20 cellular contexts compared by ENCODE assay signal in genomic region chr1:85202864-85203255, GRCh38. TPM values are rescaled to one million over a fixed set of nuclear protein-coding genes. Genes with fewer than 3 reads are reported as not detected.
A peak's percentile ranks its signal among the peaks of the same experiment; 100 is the strongest.
DNase-seq lines count a peak whose midpoint lies in the region; ATAC-seq, FAIRE-seq and TF ChIP-seq lines count a peak whose summit lies in the region.
"Had no signal": no experiment of that assay in that cellular context is flagged by ENCODE, and none has a peak within 500 bp of the region (broad histone marks: within the 10 kb centered on the region; RNA-seq: fewer than 3 reads in every experiment).

No MANE protein-coding gene starts in this region.

- no peaks in the 10 kb centered on the region for H3K9me3 ChIP-seq in Caco-2
- H3K9me3 ChIP-seq in IMR-90 (ENCODE audit: control insufficient read depth, insufficient read depth, low read length) = no peaks in the 10 kb centered on the region
- no peaks in the 10 kb centered on the region for H3K9me3 ChIP-seq in endocrine pancreas (ENCODE audit: control insufficient read depth, low read length)
- H3K9me3 ChIP-seq: gastroesophageal sphincter had no signal

- H3K79me1 ChIP-seq in IMR-90 (ENCODE audit: low read depth in 1 of 2, low read length in 2 of 2) = peaks cover 3 to 15% of the 10 kb centered on the region in 2 experiments

- intact Hi-C loops in Caco-2 (cut with micrococcal nuclease; ENCODE audit: unreplicated experiment) = loop anchor here (5.0 kb wide), 1 partner anchor 56 kb away; no protein-coding TSS in a partner anchor
- intact Hi-C loops in IMR-90 (cut with micrococcal nuclease) = no loop called here

- no CpG with 5 or more reads among the region's 2 CpGs for WGBS in IMR-90 (ENCODE audit: extremely low coverage in 2 of 2, insufficient read length in 1 of 2), 2 experiments

- no peak overlapping the region for H4K91ac ChIP-seq in IMR-90 (ENCODE audit: insufficient read depth, low read depth, low read length)

- no peak overlapping the region for H2AK9ac ChIP-seq in IMR-90 (replicated peaks; ENCODE audit: low read depth, low read length, poor library complexity)

- H3K14ac ChIP-seq in IMR-90 (replicated peaks; ENCODE audit: low read depth, low read length) = no peak overlapping the region

- ATAC-seq in IMR-90 (ENCODE audit: low read depth) (no peak), GM19455 (IDR thresholded peaks at IDR 0.05; ENCODE audit: unreplicated experiment) (no peak)
- ATAC-seq: activated naive CD4-positive, alpha-beta T cell treated with anti-CD3 and anti-CD28 coated beads, Interleukin-2, amount 50 U/mL, for 72 hours; gastroesophageal sphincter had no signal

- no peaks in the 10 kb centered on the region; the same call in 1 of the 2 replicates for H4K20me1 ChIP-seq in IMR-90 (ENCODE audit: insufficient read depth, low read length)

- no peak for DNase-seq in Caco-2
- no peak for DNase-seq in IMR-90
- no peak for DNase-seq in osteocyte (ENCODE audit: extremely low spot score, unreplicated experiment)
- DNase-seq in activated CD8-positive, alpha-beta memory T cell treated with anti-CD3 and anti-CD28 coated beads for 24 hours = no peak
- DNase-seq in NCI-H2081 treated with DMSO at 0.1 percent for 48 hours (lab: John Stamatoyannopoulos, UW) = no peak
- no peak for DNase-seq in urothelium cell line (ENCODE audit: low spot score)
- DNase-seq: activated CD4-positive, alpha-beta T cell treated with anti-CD3 and anti-CD28 coated beads, Interleukin-2, amount 50 U/mL, for 48 hours; activated T-cell treated with anti-CD3 and anti-CD28 coated beads, Interleukin-2, amount 50 U/mL, for 1 hour; brain microvascular endothelial cell; dermis blood vessel endothelial cell; NCI-H1694; NK-92 treated with Interleukin-12 subunit alpha and Interleukin-12 subunit beta, amount 100 ng/mL, for 24 hours; stimulated activated CD4-positive, alpha-beta T cell treated with anti-CD3 and anti-CD28 coated beads, Interleukin-4, amount 100 ng/mL, for 24 hours; T-helper 1 cell had no signal

- H4K8ac ChIP-seq in IMR-90 (ENCODE audit: low read depth in 2 of 2, low read length in 2 of 2) = no peak overlapping the region

- peak overlapping the region; percentile 91 for H3K27ac Mint-ChIP-seq in Caco-2 (ENCODE audit: unreplicated experiment)
- peak overlapping the region; percentile 31 for H3K27ac Mint-ChIP-seq in osteocyte (ENCODE audit: unreplicated experiment)

- no TSS peak for BruUV-seq in Caco-2 (replicated peaks; lab: Mats Ljungman, UMichigan)
- no TSS peak for BruUV-seq in IMR-90 (replicated peaks; lab: Mats Ljungman, UMichigan)

- H2BK120ac ChIP-seq in IMR-90 (ENCODE audit: low read depth, low read length) = no peak overlapping the region

- H3K27me3 ChIP-seq in Caco-2 (replicated peaks; ENCODE audit: control insufficient read depth, insufficient read depth, low read length) (no peaks in the 10 kb centered on the region), IMR-90 (ENCODE audit: control insufficient read depth, insufficient read depth, low read length) (no peaks in the 10 kb centered on the region), endocrine pancreas (ENCODE audit: control insufficient read depth, insufficient read depth, low read length) (no peaks in the 10 kb centered on the region)
- H3K27me3 ChIP-seq: brain microvascular endothelial cell, gastroesophageal sphincter had no signal

- H2AFZ ChIP-seq in IMR-90 (replicated peaks; ENCODE audit: low read length, poor library complexity) = no peak overlapping the region

- no peak overlapping the region for H3K4me2 ChIP-seq in IMR-90 (ENCODE audit: low read depth, low read length)

- H2BK20ac ChIP-seq in IMR-90 (ENCODE audit: low read depth, low read length) = no peak overlapping the region

- POLR2A ChIA-PET in Caco-2 (lab: Charles Lee) (interaction anchor here (0.6 kb wide), 1 partner anchor 9 kb away, joined by 3 read pairs; no protein-coding TSS in a partner anchor), IMR-90 (lab: Charles Lee; ENCODE audit: unreplicated experiment) (no interaction called here)

- H3K4ac ChIP-seq in IMR-90 (ENCODE audit: low read depth, low read length) = no peak overlapping the region

- FAIRE-seq in urothelium cell line (lab: Jason Lieb, UNC) = no peak
- FAIRE-seq: D721Med had no signal

- H3K36me3 ChIP-seq in Caco-2 (ENCODE audit: control insufficient read depth, insufficient read depth, low read length) (no peaks in the 10 kb centered on the region), IMR-90 (ENCODE audit: control insufficient read depth, insufficient read depth, low read length) (no peaks in the 10 kb centered on the region), endocrine pancreas (ENCODE audit: control insufficient read depth, insufficient read depth, low read length) (no peaks in the 10 kb centered on the region)
- H3K36me3 ChIP-seq: brain microvascular endothelial cell, gastroesophageal sphincter had no signal

- H4K5ac ChIP-seq in IMR-90 (ENCODE audit: low read depth, low read length) = no peak overlapping the region

- no peak for TF ChIP-seq POLR2A in IMR-90 (IDR thresholded peaks at IDR 0.05; ENCODE audit: low read depth, low read length)

- peak overlapping the region; percentile 38; the same call in 1 of the 2 replicates for H3K27ac ChIP-seq in IMR-90 (ENCODE audit: insufficient read depth, low read length)
- H3K27ac ChIP-seq: brain microvascular endothelial cell, RWPE1 had no signal

- H3K4me1 ChIP-seq in Caco-2 (peaks cover 15% of the 10 kb centered on the region), IMR-90 (ENCODE audit: control insufficient read depth, insufficient read depth, low read length) (peaks cover 6% of the 10 kb centered on the region), endocrine pancreas (ENCODE audit: control insufficient read depth, insufficient read depth, low read length) (peaks cover 9% of the 10 kb centered on the region)

- peak overlapping the region; percentile 3 for H2BK5ac ChIP-seq in IMR-90 (ENCODE audit: low read depth, low read length, poor library complexity, severe bottlenecking)

- H3K9ac ChIP-seq in IMR-90 (ENCODE audit: low read depth, low read length) = no peak overlapping the region
- H3K9ac ChIP-seq in endocrine pancreas (ENCODE audit: control insufficient read depth, insufficient read depth, low read length) = no peak overlapping the region

- H2AK5ac ChIP-seq in IMR-90 (ENCODE audit: low read depth, low read length) = no peak overlapping the region

- no peak for TF ChIP-seq RAD21 in IMR-90 (IDR thresholded peaks at IDR 0.05; ENCODE audit: low read length)

- H3K27me3 Mint-ChIP-seq in Caco-2 (ENCODE audit: insufficient read depth, unreplicated experiment) (no peaks in the 10 kb centered on the region), osteocyte (ENCODE audit: unreplicated experiment) (peaks cover 4% of the 10 kb centered on the region)

- H3K4me3 Mint-ChIP-seq in Caco-2 (ENCODE audit: unreplicated experiment) (peak overlapping the region; percentile 82), osteocyte (ENCODE audit: unreplicated experiment) (no peak overlapping the region)

- no peaks in the 10 kb centered on the region for H3K9me3 Mint-ChIP-seq in Caco-2 (ENCODE audit: unreplicated experiment)
- H3K9me3 Mint-ChIP-seq in osteocyte (ENCODE audit: unreplicated experiment) = no peaks in the 10 kb centered on the region
- H3K9me3 Mint-ChIP-seq: activated naive CD4-positive, alpha-beta T cell treated with anti-CD3 and anti-CD28 coated beads, Interleukin-2, amount 50 U/mL, for 72 hours had no signal

- no peak for TF ChIP-seq CTCF in Caco-2 (IDR thresholded peaks at IDR 0.05; ENCODE audit: insufficient read depth in 1 of 2, low read depth in 1 of 2, low read length in 1 of 2, severe bottlenecking in 1 of 2, unreplicated experiment in 1 of 2)
- TF ChIP-seq CTCF in IMR-90 (conservative IDR thresholded peaks at IDR 0.05; ENCODE audit: low read depth, low read length) = no peak
- TF ChIP-seq CTCF in osteocyte (IDR thresholded peaks at IDR 0.05) = no peak

- H3K4me3 ChIP-seq in Caco-2 (ENCODE audit: low read depth, low read length) = no peak overlapping the region
- H3K4me3 ChIP-seq in IMR-90 (ENCODE audit: insufficient read depth, low read depth, low read length) = no peak overlapping the region
- H3K4me3 ChIP-seq in endocrine pancreas (ENCODE audit: control insufficient read depth, insufficient read depth, low read length) = peak overlapping the region; percentile 95

- dilution Hi-C loops in IMR-90 (cut with HindIII; ENCODE audit: low sequenced_read_pairs, unreplicated experiment) = no loop called here

- in situ Hi-C loops in IMR-90 (cut with MboI; ENCODE audit: low sequenced_read_pairs) = no loop called here

- H3K56ac ChIP-seq in IMR-90 (ENCODE audit: extremely low read depth, insufficient read depth, low read length) = no peak overlapping the region

- peak overlapping the region; percentile 11; the same call in 1 of the 3 replicates for H2BK15ac ChIP-seq in IMR-90 (ENCODE audit: low read depth, low read length)

- H3K23ac ChIP-seq in IMR-90 (ENCODE audit: low read depth, low read length) = no peak overlapping the region

- H3K36me3 Mint-ChIP-seq in Caco-2 (ENCODE audit: insufficient read depth, unreplicated experiment) (peaks cover 10% of the 10 kb centered on the region), osteocyte (ENCODE audit: unreplicated experiment) (no peaks in the 10 kb centered on the region)

- 0 out of 2 replicates have a peak overlapping the region, but pooled peaks have one; percentile 49 for H3K18ac ChIP-seq in IMR-90 (ENCODE audit: low read depth, low read length)

- CTCF ChIA-PET in Caco-2 (lab: Charles Lee) = no interaction called here
- CTCF ChIA-PET in IMR-90 (lab: Yijun Ruan, JAX) = interaction anchor here (0.6 to 0.7 kb wide), 2 partner anchors 52 to 56 kb away, joined by 3 read pairs; no protein-coding TSS in a partner anchor

- H3K4me1 Mint-ChIP-seq in Caco-2 (ENCODE audit: low read depth, unreplicated experiment) (no peaks in the 10 kb centered on the region), osteocyte (ENCODE audit: unreplicated experiment) (peaks cover 55% of the 10 kb centered on the region)

- H3K9me1 ChIP-seq in IMR-90 (ENCODE audit: insufficient read depth, low read length) = no peaks in the 10 kb centered on the region

RNA-seq across cellular contexts. Expression of gene SYDE2, which starts 2.0 kb away (rescaled TPM):
- total RNA-seq in Caco-2 (2022) (19.1 and 19.9 TPM in 2 replicates), IMR-90 (2012; rRNA removed) (10.0 and 11.7 TPM in 2 replicates), osteocyte (6.0 and 6.3 TPM in 2 replicates)
- polyA plus RNA-seq in IMR-90 (2012; rRNA removed) = 1.7 and 1.8 TPM in 2 replicates
- polyA plus RNA-seq in IMR-90 (2012; cell fraction: cytosol; rRNA removed) = 0.53 and 0.58 TPM in 2 replicates
- polyA plus RNA-seq in IMR-90 (2012; cell fraction: nucleus; rRNA removed; ENCODE audit: low replicate concordance) = 1.1 and 2.6 TPM in 2 replicates

RNA-seq across cellular contexts. Expression of gene C1orf52, which starts 56.6 kb away (rescaled TPM):
- total RNA-seq in Caco-2 (2022) (30.4 and 30.7 TPM in 2 replicates), IMR-90 (2012; rRNA removed) (16.3 and 23.1 TPM in 2 replicates), osteocyte (30.8 and 32.2 TPM in 2 replicates)
- 31.3 and 33.5 TPM in 2 replicates for polyA plus RNA-seq in IMR-90 (2012; rRNA removed)
- polyA plus RNA-seq in IMR-90 (2012; cell fraction: cytosol; rRNA removed) = 22.6 and 25.9 TPM in 2 replicates
- polyA plus RNA-seq in IMR-90 (2012; cell fraction: nucleus; rRNA removed; ENCODE audit: low replicate concordance) = 36.7 and 40.2 TPM in 2 replicates
